In genomic region chr20:44861547-44862006, GRCh38 we compare ENCODE assay signal across 12 cellular contexts. TPM values are rescaled to one million over a fixed set of nuclear protein-coding genes. Genes with fewer than 3 reads are reported as not detected.
DNase-seq lines count a peak whose midpoint lies in the region; ATAC-seq lines count a peak whose summit lies in the region.
"Had no signal": no experiment of that assay in that cellular context is flagged by ENCODE, and none has a peak within 500 bp of the region (broad histone marks: within the 10 kb centered on the region; RNA-seq: fewer than 3 reads in every experiment).

No MANE protein-coding gene starts in this region.

- no peak overlapping the region for H3K27ac ChIP-seq in naive thymus-derived CD4-positive, alpha-beta T cell (ENCODE audit: low read depth, low read length)

- POLR2A ChIA-PET in naive thymus-derived CD4-positive, alpha-beta T cell (lab: Charles Lee), result no interaction called here

- CTCF ChIA-PET in naive thymus-derived CD4-positive, alpha-beta T cell (lab: Charles Lee), result interaction anchor here (1.0 kb wide), 1 partner anchor 479 kb away, joined by 3 read pairs; no protein-coding TSS in a partner anchor

- intact Hi-C loops in left cardiac atrium (cut with DNase I), result loop anchor here in 1 of 2 donors (10.0 kb wide), 1 partner anchor 177 kb away; no protein-coding TSS in a partner anchor
- intact Hi-C loops in naive thymus-derived CD4-positive, alpha-beta T cell (cut with micrococcal nuclease), result loop anchor here in 1 of 2 donors (10.0 kb wide), 1 partner anchor 747 kb away; no protein-coding TSS in a partner anchor

- H3K4me3 Mint-ChIP-seq in stimulated activated effector memory CD8-positive, alpha-beta T cell treated with anti-CD3 and anti-CD28 coated beads, Interleukin-12 subunit alpha, Interleukin-12 subunit beta, amount 100 ng/mL, for 72 hours, result no peak overlapping the region
- no peak overlapping the region for H3K4me3 Mint-ChIP-seq in naive thymus-derived CD4-positive, alpha-beta T cell
- H3K4me3 Mint-ChIP-seq: activated naive CD4-positive, alpha-beta T cell treated with anti-CD3 and anti-CD28 coated beads, Interleukin-2, amount 50 U/mL, for 24 hours had no signal

- peaks cover 0 to 9% (median 0%) of the 10 kb centered on the region in 5 donors for H3K27me3 Mint-ChIP-seq in naive thymus-derived CD4-positive, alpha-beta T cell
- H3K27me3 Mint-ChIP-seq: activated naive CD4-positive, alpha-beta T cell treated with anti-CD3 and anti-CD28 coated beads, Interleukin-2, amount 50 U/mL, for 24 hours had no signal

- in situ Hi-C loops in KBM-7 (cut with MboI; ENCODE audit: low pct_unique_long_range_greater_than_20kb, low sequenced_read_pairs), result no loop called here

- no peaks in the 10 kb centered on the region for H3K27me3 ChIP-seq in naive thymus-derived CD4-positive, alpha-beta T cell (ENCODE audit: control insufficient read depth in 2 of 2, insufficient read depth in 2 of 2, low read length in 2 of 2)

- no peaks in the 10 kb centered on the region for H3K4me1 ChIP-seq in naive thymus-derived CD4-positive, alpha-beta T cell (ENCODE audit: control insufficient read depth in 2 of 2, insufficient read depth in 2 of 2, low read length in 2 of 2)

- peak; percentile 85 to 90 for ATAC-seq in left cardiac atrium
- ATAC-seq in stimulated activated effector memory CD8-positive, alpha-beta T cell treated with anti-CD3 and anti-CD28 coated beads, Interleukin-12 subunit alpha, Interleukin-12 subunit beta, amount 100 ng/mL, for 72 hours, result no peak
- no peak for ATAC-seq in naive thymus-derived CD4-positive, alpha-beta T cell
- ATAC-seq in HG03159 (IDR thresholded peaks at IDR 0.05; ENCODE audit: unreplicated experiment), result no peak

- no peak overlapping the region for H3K27ac Mint-ChIP-seq in stimulated activated effector memory CD8-positive, alpha-beta T cell treated with anti-CD3 and anti-CD28 coated beads, Interleukin-12 subunit alpha, Interleukin-12 subunit beta, amount 100 ng/mL, for 72 hours
- H3K27ac Mint-ChIP-seq in naive thymus-derived CD4-positive, alpha-beta T cell, result peak overlapping the region in 1 of 9 donors; percentile 43
- H3K27ac Mint-ChIP-seq: activated naive CD4-positive, alpha-beta T cell treated with anti-CD3 and anti-CD28 coated beads, Interleukin-2, amount 50 U/mL, for 24 hours had no signal

- H3K9me3 ChIP-seq in naive thymus-derived CD4-positive, alpha-beta T cell (ENCODE audit: control insufficient read depth in 2 of 3, low read length in 3 of 3), result no peaks in the 10 kb centered on the region

- peaks cover 2% of the 10 kb centered on the region for H3K9me3 Mint-ChIP-seq in stimulated activated effector memory CD8-positive, alpha-beta T cell treated with anti-CD3 and anti-CD28 coated beads, Interleukin-12 subunit alpha, Interleukin-12 subunit beta, amount 100 ng/mL, for 72 hours
- peaks cover 0 to 2% (median 0%) of the 10 kb centered on the region in 11 donors for H3K9me3 Mint-ChIP-seq in naive thymus-derived CD4-positive, alpha-beta T cell
- H3K9me3 Mint-ChIP-seq: activated naive CD4-positive, alpha-beta T cell treated with anti-CD3 and anti-CD28 coated beads, Interleukin-2, amount 50 U/mL, for 24 hours had no signal

- DNase-seq in HCEC 1CT, result peak; percentile 56
- peak; percentile 24 for DNase-seq in amniotic epithelial cell (ENCODE audit: low read depth)
- DNase-seq in left cardiac atrium, result peak; percentile 41
- DNase-seq in stromal cell of bone marrow (ENCODE audit: low read depth), result peak; percentile 73
- no peak for DNase-seq in stimulated activated effector memory CD8-positive, alpha-beta T cell treated with anti-CD3 and anti-CD28 coated beads, Interleukin-12 subunit alpha, Interleukin-12 subunit beta, amount 100 ng/mL, for 72 hours (ENCODE audit: low spot score in 2 of 2)
- no peak for DNase-seq in naive thymus-derived CD4-positive, alpha-beta T cell
- DNase-seq in KBM-7, result no peak
- DNase-seq: activated CD4-positive, alpha-beta T cell treated with anti-CD3 and anti-CD28 coated beads for 1 hour; DND-41; stimulated activated CD4-positive, alpha-beta T cell treated with anti-CD3 and anti-CD28 coated beads, Interleukin-4, amount 100 ng/mL, for 24 hours had no signal

- no peaks in the 10 kb centered on the region for H3K36me3 Mint-ChIP-seq in stimulated activated effector memory CD8-positive, alpha-beta T cell treated with anti-CD3 and anti-CD28 coated beads, Interleukin-12 subunit alpha, Interleukin-12 subunit beta, amount 100 ng/mL, for 72 hours
- H3K36me3 Mint-ChIP-seq in naive thymus-derived CD4-positive, alpha-beta T cell, result no peaks in the 10 kb centered on the region
- H3K36me3 Mint-ChIP-seq: activated naive CD4-positive, alpha-beta T cell treated with anti-CD3 and anti-CD28 coated beads, Interleukin-2, amount 50 U/mL, for 24 hours had no signal

- peaks cover 7% of the 10 kb centered on the region for H3K4me1 Mint-ChIP-seq in stimulated activated effector memory CD8-positive, alpha-beta T cell treated with anti-CD3 and anti-CD28 coated beads, Interleukin-12 subunit alpha, Interleukin-12 subunit beta, amount 100 ng/mL, for 72 hours
- peaks cover 0 to 13% (median 8%) of the 10 kb centered on the region in 7 donors for H3K4me1 Mint-ChIP-seq in naive thymus-derived CD4-positive, alpha-beta T cell

- H3K4me3 ChIP-seq in naive thymus-derived CD4-positive, alpha-beta T cell (ENCODE audit: low read length), result no peak overlapping the region

- no peaks in the 10 kb centered on the region for H3K36me3 ChIP-seq in naive thymus-derived CD4-positive, alpha-beta T cell (ENCODE audit: control insufficient read depth in 2 of 3, insufficient read depth in 3 of 3, low read length in 3 of 3)

RNA-seq across cellular contexts. Expression of gene YWHAB, which starts 23.9 kb away (rescaled TPM):
- 100 to 1,000 TPM; 109 to 140 TPM for total RNA-seq in left cardiac atrium
- 100 to 1,000 TPM; 135 to 262 (median 203) TPM for total RNA-seq in naive thymus-derived CD4-positive, alpha-beta T cell
- 100 to 1,000 TPM; 464 to 552 TPM for polyA plus RNA-seq in naive thymus-derived CD4-positive, alpha-beta T cell

RNA-seq across cellular contexts. Expression of gene PABPC1L, which starts 48.3 kb away (rescaled TPM):
- 1 to 10 TPM; 5.6 to 6.3 TPM for total RNA-seq in left cardiac atrium
- total RNA-seq in naive thymus-derived CD4-positive, alpha-beta T cell, result 10 to 100 TPM; 34.0 to 71.7 (median 59.0) TPM
- polyA plus RNA-seq in naive thymus-derived CD4-positive, alpha-beta T cell, result 1 to 10 TPM; 1.3 to 1.8 TPM

RNA-seq across cellular contexts. Expression of gene RIMS4, which starts 51.2 kb away (rescaled TPM):
- under 1 TPM; 0.58 to 0.80 TPM for total RNA-seq in left cardiac atrium
- not detected for total RNA-seq in naive thymus-derived CD4-positive, alpha-beta T cell
- polyA plus RNA-seq in naive thymus-derived CD4-positive, alpha-beta T cell, result not detected

Comparison
In these comparisons a context has a peak if more than half of its experiments do, and no peak if none do; other contexts are left out.
1. DNase-seq: peak in HCEC 1CT (single experiment), amniotic epithelial cell (single experiment), left cardiac atrium (single experiment) and stromal cell of bone marrow (single experiment); none in stimulated activated effector memory CD8-positive, alpha-beta T cell treated with anti-CD3 and anti-CD28 coated beads, Interleukin-12 subunit alpha, Interleukin-12 subunit beta, amount 100 ng/mL, for 72 hours (0 of 2), naive thymus-derived CD4-positive, alpha-beta T cell (0 of 9) and KBM-7 (single experiment).
2. ATAC-seq: peak in left cardiac atrium (2 of 2); none in stimulated activated effector memory CD8-positive, alpha-beta T cell treated with anti-CD3 and anti-CD28 coated beads, Interleukin-12 subunit alpha, Interleukin-12 subunit beta, amount 100 ng/mL, for 72 hours (single experiment), naive thymus-derived CD4-positive, alpha-beta T cell (single experiment) and HG03159 (single experiment).
3. RNA of gene PABPC1L, which starts 48.3 kb away (total RNA-seq): 34.0 to 71.7 TPM in naive thymus-derived CD4-positive, alpha-beta T cell; 5.6 to 6.3 TPM in left cardiac atrium; every median in the first group is over 4 times any median in the second.